Comparison of ENCODE assay signal across 14 cellular contexts in the genomic region with DNA sequence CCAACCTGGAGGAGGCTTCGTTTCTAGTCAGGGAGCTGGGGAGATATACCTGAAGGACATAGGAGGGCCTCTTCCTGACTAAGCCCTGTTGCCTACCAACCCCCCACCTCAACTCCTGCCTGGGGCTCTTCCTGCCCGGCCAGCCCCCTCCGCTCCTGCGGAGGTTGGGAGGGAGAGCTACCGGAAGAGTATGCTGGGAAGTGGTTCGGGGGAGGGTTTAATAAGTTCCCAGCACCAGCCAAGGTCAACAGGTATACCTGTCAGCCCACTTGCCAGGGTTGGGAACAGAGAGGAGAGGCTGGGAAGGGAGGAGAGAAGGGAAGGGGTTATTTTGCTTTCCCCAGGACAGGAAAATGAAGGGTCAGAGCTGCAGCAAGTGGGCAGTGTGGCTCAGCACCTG. TPM values are rescaled to one million over a fixed set of nuclear protein-coding genes. Genes with fewer than 3 reads are reported as not detected.
DNase-seq lines count a peak whose midpoint lies in the region; ATAC-seq and TF ChIP-seq lines count a peak whose summit lies in the region.
"Had no signal": no experiment of that assay in that cellular context is flagged by ENCODE, and none has a peak within 500 bp of the region (broad histone marks: within the 10 kb centered on the region; RNA-seq: fewer than 3 reads in every experiment).

No MANE protein-coding gene starts in this region.

- peak overlapping the region; percentile 13; the same call in 1 of the 2 replicates for H3K9ac ChIP-seq in iPS-20b (ENCODE audit: low read depth, low read length)
- H3K9ac ChIP-seq: KMS-11 had no signal

- POLR2A ChIA-PET in HEK293 (lab: Yijun Ruan, JAX) (interaction anchor here (1.0 to 1.9 kb wide), 3 partner anchors 12 to 68 kb away, joined by 3 to 6 read pairs (median 6); partner anchors contain the start of gene ERBB2), PC-9 (lab: Charles Lee; ENCODE audit: unreplicated experiment) (interaction anchor here (0.7 kb wide), 2 partner anchors 10 to 48 kb away, joined by 3 to 11 read pairs; no protein-coding TSS in a partner anchor)

- H3K4me3 ChIP-seq in HEK293 (ENCODE audit: low read depth, low read length) (no peak overlapping the region), PC-9 (peak overlapping the region; percentile 26; the same call in 1 of the 2 replicates), iPS-20b (ENCODE audit: low read length) (peak overlapping the region; percentile 3; the same call in 1 of the 2 replicates), thyroid gland (replicated peaks in 1 of 3) (no peak overlapping the region)

- H3K36me3 Mint-ChIP-seq in stimulated activated naive B cell treated with anti-CD40 and anti-IgM and Interleukin-4, amounts not matched to agents 10 μg/mL and 1 μg/mL and 100 μg/mL, for 72 hours = no peaks in the 10 kb centered on the region

- TF ChIP-seq CTCF in HEK293 (tag by site-specific recombination; IDR thresholded peaks at IDR 0.05) = no peak
- no peak for TF ChIP-seq CTCF in PC-9 (conservative IDR thresholded peaks at IDR 0.05)
- TF ChIP-seq CTCF in thyroid gland (IDR thresholded peaks at IDR 0.05) = no peak

- H3K27ac ChIP-seq in HEK293 (ENCODE audit: extremely low read depth, low read depth, low read length) (no peak overlapping the region; the same call in 1 of the 2 replicates), PC-9 (peak overlapping the region; percentile 37; the same call in 1 of the 2 replicates), iPS-20b (ENCODE audit: low read length) (no peak overlapping the region), thyroid gland (no peak overlapping the region)
- H3K27ac ChIP-seq: KMS-11 had no signal

- no peak for ATAC-seq in stimulated activated naive B cell treated with anti-CD40 and anti-IgM and Interleukin-4, amounts not matched to agents 10 μg/mL and 1 μg/mL and 100 μg/mL, for 72 hours (replicated peaks)
- ATAC-seq in GM18511 (IDR thresholded peaks at IDR 0.05; ENCODE audit: unreplicated experiment) = no peak

- 20% methylated on average over 6 of the region's 6 CpGs for WGBS in thyroid gland, 2 donors

- H3K79me2 ChIP-seq in PC-9 (ENCODE audit: low read depth) = no peaks in the 10 kb centered on the region

- H3K27ac Mint-ChIP-seq in stimulated activated naive B cell treated with anti-CD40 and anti-IgM and Interleukin-4, amounts not matched to agents 10 μg/mL and 1 μg/mL and 100 μg/mL, for 72 hours = peak overlapping the region; percentile 42
- H3K27ac Mint-ChIP-seq: stimulated activated naive CD8-positive, alpha-beta T cell treated with anti-CD3 and anti-CD28 coated beads, Interleukin-15, Interleukin-2, amounts not matched to agents 100 ng/mL and 50 ng/mL, for 24 hours had no signal

- H3K4me1 ChIP-seq in HEK293 (ENCODE audit: control insufficient read depth, insufficient read depth, low read length) = peaks cover 10% of the 10 kb centered on the region
- H3K4me1 ChIP-seq in PC-9 (replicated peaks; ENCODE audit: insufficient read depth) = peaks cover 28% of the 10 kb centered on the region
- peaks cover 39% of the 10 kb centered on the region; the same call in 1 of the 2 replicates for H3K4me1 ChIP-seq in iPS-20b (ENCODE audit: insufficient read depth, low read length)
- H3K4me1 ChIP-seq in thyroid gland = peaks cover 10 to 17% of the 10 kb centered on the region in 2 donors

- H3K36me3 ChIP-seq in HEK293 (ENCODE audit: control insufficient read depth in 2 of 2, insufficient read depth in 1 of 2, low read length in 2 of 2) (no peaks in the 10 kb centered on the region), PC-9 (ENCODE audit: low read depth) (no peaks in the 10 kb centered on the region), iPS-20b (ENCODE audit: insufficient read depth, low read depth, low read length) (no peaks in the 10 kb centered on the region), thyroid gland (no peaks in the 10 kb centered on the region)

- H3K27me3 ChIP-seq in PC-9 (ENCODE audit: insufficient read depth, low read depth) (no peaks in the 10 kb centered on the region), iPS-20b (ENCODE audit: insufficient read depth, low read length) (peaks cover 34% of the 10 kb centered on the region), thyroid gland (peaks cover 11% of the 10 kb centered on the region)

- CTCF ChIA-PET in HEK293 (lab: Yijun Ruan, JAX) = interaction anchor here (0.6 to 14.6 kb wide), 13 partner anchors 10 to 537 kb away, joined by 3 to 311 read pairs (median 6); partner anchors contain the start of gene MIEN1
- CTCF ChIA-PET in PC-9 (lab: Charles Lee) = interaction anchor here (0.9 kb wide), 1 partner anchor 10 kb away, joined by 3 read pairs; no protein-coding TSS in a partner anchor

- H3K9me2 ChIP-seq in PC-9 (ENCODE audit: insufficient read depth) = no peaks in the 10 kb centered on the region

- H3F3A ChIP-seq in PC-9 (ENCODE audit: insufficient read depth, low read depth) = peaks cover 8% of the 10 kb centered on the region; the same call in 1 of the 2 replicates

- H3K4me3 Mint-ChIP-seq in stimulated activated naive B cell treated with anti-CD40 and anti-IgM and Interleukin-4, amounts not matched to agents 10 μg/mL and 1 μg/mL and 100 μg/mL, for 72 hours = no peak overlapping the region
- H3K4me3 Mint-ChIP-seq: stimulated activated naive CD8-positive, alpha-beta T cell treated with anti-CD3 and anti-CD28 coated beads, Interleukin-15, Interleukin-2, amounts not matched to agents 100 ng/mL and 50 ng/mL, for 24 hours had no signal

- no TSS peak for BruUV-seq in PC-9 (replicated peaks; lab: Mats Ljungman, UMichigan)

- H4K20me1 ChIP-seq in PC-9 (ENCODE audit: insufficient read depth) = no peaks in the 10 kb centered on the region

- no peak overlapping the region for H2AFZ ChIP-seq in PC-9

- H3K27me3 Mint-ChIP-seq in stimulated activated naive B cell treated with anti-CD40 and anti-IgM and Interleukin-4, amounts not matched to agents 10 μg/mL and 1 μg/mL and 100 μg/mL, for 72 hours = peaks cover 29 to 31% of the 10 kb centered on the region in 2 donors

- intact Hi-C loops in PC-9 (cut with micrococcal nuclease; ENCODE audit: unreplicated experiment) = loop anchor here (5.0 kb wide), 1 partner anchor 106 kb away; the partner anchor contains the start of gene GRB7
- intact Hi-C loops in thyroid gland (cut with DNase I) = loop anchor here (5.0 kb wide), 1 partner anchor 111 kb away; no protein-coding TSS in a partner anchor

- no peaks in the 10 kb centered on the region for H3K9me3 Mint-ChIP-seq in stimulated activated naive B cell treated with anti-CD40 and anti-IgM and Interleukin-4, amounts not matched to agents 10 μg/mL and 1 μg/mL and 100 μg/mL, for 72 hours
- H3K9me3 Mint-ChIP-seq: stimulated activated naive CD8-positive, alpha-beta T cell treated with anti-CD3 and anti-CD28 coated beads, Interleukin-15, Interleukin-2, amounts not matched to agents 100 ng/mL and 50 ng/mL, for 24 hours had no signal

- peak overlapping the region; percentile 44 for H3K4me2 ChIP-seq in PC-9
- H3K4me2 ChIP-seq: KMS-11 had no signal

- H3K4me1 Mint-ChIP-seq in stimulated activated naive B cell treated with anti-CD40 and anti-IgM and Interleukin-4, amounts not matched to agents 10 μg/mL and 1 μg/mL and 100 μg/mL, for 72 hours = peaks cover 19 to 28% of the 10 kb centered on the region in 2 donors

- TF ChIP-seq POLR2A in thyroid gland (IDR thresholded peaks at IDR 0.05) = no peak

- DNase-seq in PC-9 (peak; percentile 25 to 56), thyroid gland (no peak), NCI-H2171 treated with DMSO at 0.1 percent for 48 hours (lab: John Stamatoyannopoulos, UW) (no peak)
- no peak for DNase-seq in stimulated activated naive B cell treated with anti-CD40 and anti-IgM and Interleukin-4, amounts not matched to agents 10 μg/mL and 1 μg/mL and 100 μg/mL, for 72 hours
- DNase-seq: anterior cingulate cortex, NCI-H226, Right ventricle myocardium superior had no signal

- H3K9me3 ChIP-seq in HEK293 (ENCODE audit: control insufficient read depth, insufficient read depth, low read depth, low read length) (no peaks in the 10 kb centered on the region), PC-9 (ENCODE audit: insufficient read depth, low read depth) (no peaks in the 10 kb centered on the region), iPS-20b (ENCODE audit: insufficient read depth, low read depth, low read length) (no peaks in the 10 kb centered on the region), thyroid gland (no peaks in the 10 kb centered on the region)

TF ChIP-seq in HEK293, 187 proteins besides CTCF, POLR2A, EP300 and RAD21:
- TF ChIP-seq SCRT2 (tag by site-specific recombination; IDR thresholded peaks at IDR 0.05) = peak; percentile 83
- peak; percentile 86 for TF ChIP-seq ZNF341 (tag by site-specific recombination; IDR thresholded peaks at IDR 0.05; ENCODE audit: low read depth)
- no peak for TF ChIP-seq ZNF670 (tag by site-specific recombination; IDR thresholded peaks at IDR 0.05; ENCODE audit: low read depth)
- no peak for TF ChIP-seq ZNF148 (tag by site-specific recombination; IDR thresholded peaks at IDR 0.05; ENCODE audit: borderline replicate concordance)

RNA-seq across cellular contexts. Expression of gene PPP1R1B, which starts 4.7 kb away (rescaled TPM):
- not detected in 2 replicates for total RNA-seq in PC-9 (2021)
- total RNA-seq in thyroid gland = 1 to 10 TPM in 1 of 4 donors, not detected in 3; 1.2 TPM
- total RNA-seq: glomerular endothelial cell had no signal

RNA-seq across cellular contexts. Expression of gene STARD3, which starts 5.5 kb away (rescaled TPM):
- total RNA-seq in PC-9 (2021) = 47.7 and 55.9 TPM in 2 replicates
- 10 to 100 TPM; 44.5 to 73.6 (median 53.0) TPM for total RNA-seq in thyroid gland

RNA-seq across cellular contexts. Expression of gene NEUROD2, which starts 23.7 kb away (rescaled TPM):
- total RNA-seq in PC-9 (2021) (not detected in 2 replicates), thyroid gland (not detected)
- total RNA-seq: glomerular endothelial cell, posterior vena cava, Right ventricle myocardium superior had no signal

RNA-seq across cellular contexts. Expression of gene TCAP, which starts 33.7 kb away (rescaled TPM):
- total RNA-seq in PC-9 (2021) = 1.2 and 1.6 TPM in 2 replicates
- 1 to 10 TPM in 3 of 4 donors, under 1 TPM in 1; 0.63 to 2.1 (median 1.5) TPM for total RNA-seq in thyroid gland

RNA-seq across cellular contexts. Expression of gene PNMT, which starts 36.9 kb away (rescaled TPM):
- total RNA-seq in PC-9 (2021) = 0.75 and 1.1 TPM in 2 replicates
- total RNA-seq in thyroid gland = 1 to 10 TPM in 3 of 4 donors, not detected in 1; 1.1 to 3.3 (median 1.2) TPM
- total RNA-seq: glomerular endothelial cell had no signal

Comparison
In these comparisons a context has a peak if more than half of its experiments do, and no peak if none do; other contexts are left out.
1. H3K4me3 ChIP-seq: peak in PC-9 (single experiment) and iPS-20b (single experiment); none in HEK293 (single experiment) and thyroid gland (0 of 3).
2. DNase-seq: peak in PC-9 (2 of 2); none in stimulated activated naive B cell treated with anti-CD40 and anti-IgM and Interleukin-4, amounts not matched to agents 10 μg/mL and 1 μg/mL and 100 μg/mL, for 72 hours (single experiment), thyroid gland (0 of 2) and NCI-H2171 treated with DMSO at 0.1 percent for 48 hours (single experiment).